12 cellular contexts compared by ENCODE assay signal in genomic region chr15:78340243-78341056, GRCh38. TPM values are rescaled to one million over a fixed set of nuclear protein-coding genes. Genes with fewer than 3 reads are reported as not detected.
DNase-seq lines count a peak whose midpoint lies in the region; ATAC-seq and TF ChIP-seq lines count a peak whose summit lies in the region.
"Had no signal": no experiment of that assay in that cellular context is flagged by ENCODE, and none has a peak within 500 bp of the region (broad histone marks: within the 10 kb centered on the region; RNA-seq: fewer than 3 reads in every experiment).

CRABP1 (plus strand) TSS chr15:78340353; CDS start chr15:78340429, 76 bp downstream.

- peak within 1 kb of the TSS; percentile 81 for H3K4me3 ChIP-seq in NT2/D1 (ENCODE audit: insufficient read length, low read depth)
- H3K4me3 ChIP-seq in iPS DF 6.9 (ENCODE audit: low read length), result peak within 1 kb of the TSS; percentile 78
- H3K4me3 ChIP-seq in skeletal muscle tissue (ENCODE audit: low read length in 3 of 3), result peak within 1 kb of the TSS in 2 of 3 donors; percentile 27 to 35
- H3K4me3 ChIP-seq in stomach, result peak within 1 kb of the TSS in 1 of 4 donors; percentile 24
- H3K4me3 ChIP-seq: ovary had no signal

- no peak for DNase-seq in activated T-cell treated with anti-CD3 and anti-CD28 coated beads, Interleukin-2, amount 50 U/mL, for 4 hours
- no peak for DNase-seq in activated T-cell treated with anti-CD3 and anti-CD28 coated beads for 4 hours
- DNase-seq in NT2/D1 (ENCODE audit: low read depth, low spot score), result no peak
- no peak for DNase-seq in iPS DF 6.9 (ENCODE audit: low read depth, low spot score)
- DNase-seq in stomach, result no peak
- no peak for DNase-seq in NCI-H446 treated with DMSO at 0.1 percent for 48 hours (lab: John Stamatoyannopoulos, UW)
- DNase-seq: C1 segment of cervical spinal cord, dermis blood vessel endothelial cell, ovary, T-helper 9 cell had no signal

- TF ChIP-seq POLR2A in stomach (IDR thresholded peaks at IDR 0.05), result no peak

- peaks cover 15% of the 10 kb centered on the region for H3K4me1 ChIP-seq in NT2/D1 (ENCODE audit: insufficient read depth, insufficient read length)
- H3K4me1 ChIP-seq in iPS DF 6.9 (ENCODE audit: control insufficient read depth, insufficient read depth, low read length), result peaks cover 4% of the 10 kb centered on the region; the same call in 1 of the 2 replicates
- peaks cover 6 to 11% (median 10%) of the 10 kb centered on the region in 3 donors for H3K4me1 ChIP-seq in skeletal muscle tissue (ENCODE audit: control insufficient read depth in 3 of 3, insufficient read depth in 3 of 3, low read length in 3 of 3)
- peaks cover 6 to 21% (median 18%) of the 10 kb centered on the region in 4 donors for H3K4me1 ChIP-seq in stomach

- TF ChIP-seq CTCF in stomach (IDR thresholded peaks at IDR 0.05), result no peak

- intact Hi-C loops in stomach (cut with DNase I; ENCODE audit: low total_unique reads), result no loop called here

- no peaks in the 10 kb centered on the region for H3K36me3 Mint-ChIP-seq in activated T-cell treated with anti-CD3 and anti-CD28 coated beads, Interleukin-2, amount 50 U/mL, for 4 hours (ENCODE audit: insufficient read depth)

- H3K9me3 ChIP-seq in NT2/D1 (ENCODE audit: insufficient read depth, low read length) (no peaks in the 10 kb centered on the region), iPS DF 6.9 (ENCODE audit: control insufficient read depth, insufficient read depth, low read length) (no peaks in the 10 kb centered on the region), skeletal muscle tissue (ENCODE audit: control insufficient read depth in 3 of 3, low read length in 3 of 3) (no peaks in the 10 kb centered on the region), stomach (no peaks in the 10 kb centered on the region)
- H3K9me3 ChIP-seq: ovary had no signal

- H3K27me3 Mint-ChIP-seq in activated T-cell treated with anti-CD3 and anti-CD28 coated beads, Interleukin-2, amount 50 U/mL, for 4 hours (ENCODE audit: low read depth), result peaks cover 54% of the 10 kb centered on the region

- H3K27me3 ChIP-seq in NT2/D1 (ENCODE audit: insufficient read depth, insufficient read length) (peaks cover 26% of the 10 kb centered on the region), iPS DF 6.9 (ENCODE audit: control insufficient read depth, insufficient read depth, low read length) (no peaks in the 10 kb centered on the region; the same call in 1 of the 2 replicates), skeletal muscle tissue (ENCODE audit: control insufficient read depth in 3 of 3, insufficient read depth in 3 of 3, low read length in 3 of 3) (peaks cover 59 to 65% (median 60%) of the 10 kb centered on the region in 3 donors), stomach (peaks cover 18 to 87% (median 50%) of the 10 kb centered on the region in 3 donors)
- H3K27me3 ChIP-seq: ovary had no signal

- no peaks in the 10 kb centered on the region for H3K9me3 Mint-ChIP-seq in activated T-cell treated with anti-CD3 and anti-CD28 coated beads, Interleukin-2, amount 50 U/mL, for 4 hours

- H3K27ac ChIP-seq in iPS DF 6.9 (ENCODE audit: low read length) (no peak within 1 kb of the TSS), skeletal muscle tissue (ENCODE audit: low read depth, low read length) (no peak within 1 kb of the TSS), stomach (no peak within 1 kb of the TSS)
- H3K27ac ChIP-seq: ovary had no signal

- H3K4me1 Mint-ChIP-seq in activated T-cell treated with anti-CD3 and anti-CD28 coated beads, Interleukin-2, amount 50 U/mL, for 4 hours (ENCODE audit: low read depth), result peaks cover 4% of the 10 kb centered on the region

- ATAC-seq in activated T-cell treated with anti-CD3 and anti-CD28 coated beads, Interleukin-2, amount 50 U/mL, for 4 hours, result peak; percentile 28 to 62
- ATAC-seq in HG02588 (IDR thresholded peaks at IDR 0.05; ENCODE audit: unreplicated experiment), result no peak

- H3K9ac ChIP-seq in NT2/D1 (ENCODE audit: insufficient read length, low read depth) (peak within 1 kb of the TSS; percentile 85), skeletal muscle tissue (ENCODE audit: low read depth in 1 of 3, low read length in 3 of 3) (no peak within 1 kb of the TSS)

- H3K4me3 Mint-ChIP-seq in activated T-cell treated with anti-CD3 and anti-CD28 coated beads, Interleukin-2, amount 50 U/mL, for 4 hours, result no peak within 1 kb of the TSS

- no peak for TF ChIP-seq EP300 in stomach (IDR thresholded peaks at IDR 0.05)

- peaks cover 11% of the 10 kb centered on the region for H3K36me3 ChIP-seq in NT2/D1 (ENCODE audit: insufficient read depth, insufficient read length, low read length)
- H3K36me3 ChIP-seq in iPS DF 6.9 (ENCODE audit: control insufficient read depth, insufficient read depth, low read length), result peaks cover 7% of the 10 kb centered on the region; the same call in 1 of the 2 replicates
- H3K36me3 ChIP-seq in skeletal muscle tissue (ENCODE audit: control insufficient read depth in 3 of 3, insufficient read depth in 3 of 3, low read length in 3 of 3), result no peaks in the 10 kb centered on the region
- H3K36me3 ChIP-seq in stomach, result no peaks in the 10 kb centered on the region
- H3K36me3 ChIP-seq: ovary had no signal

- WGBS in iPS DF 6.9 (ENCODE audit: insufficient coverage, insufficient read length), result no CpG with 5 or more reads among the region's 66 CpGs
- 2 to 3% (median 2%) methylated on average over 46 to 66 of the region's 66 CpGs for WGBS in stomach, 5 donors

RNA-seq across cellular contexts. Expression of gene CRABP1, which starts in this region (rescaled TPM):
- not detected for total RNA-seq in activated T-cell treated with anti-CD3 and anti-CD28 coated beads, Interleukin-2, amount 50 U/mL, for 4 hours
- total RNA-seq in skeletal muscle tissue (8.9 TPM), stomach (1 to 10 TPM in 1 of 5 donors, not detected in 4; 2.8 TPM)
- polyA plus RNA-seq in stomach, result 1 to 10 TPM in 1 of 3 donors, under 1 TPM in 1, not detected in 1; 0.62 to 4.9 TPM
- total RNA-seq: dermis blood vessel endothelial cell had no signal

Comparison
In these comparisons a context has a peak if more than half of its experiments do, and no peak if none do; other contexts are left out.
1. Peak in ATAC-seq in activated T-cell treated with anti-CD3 and anti-CD28 coated beads, Interleukin-2, amount 50 U/mL, for 4 hours; RNA of the gene not detected or under 1 TPM.